ENCODE assay signal across 8 cellular contexts in the genomic region with DNA sequence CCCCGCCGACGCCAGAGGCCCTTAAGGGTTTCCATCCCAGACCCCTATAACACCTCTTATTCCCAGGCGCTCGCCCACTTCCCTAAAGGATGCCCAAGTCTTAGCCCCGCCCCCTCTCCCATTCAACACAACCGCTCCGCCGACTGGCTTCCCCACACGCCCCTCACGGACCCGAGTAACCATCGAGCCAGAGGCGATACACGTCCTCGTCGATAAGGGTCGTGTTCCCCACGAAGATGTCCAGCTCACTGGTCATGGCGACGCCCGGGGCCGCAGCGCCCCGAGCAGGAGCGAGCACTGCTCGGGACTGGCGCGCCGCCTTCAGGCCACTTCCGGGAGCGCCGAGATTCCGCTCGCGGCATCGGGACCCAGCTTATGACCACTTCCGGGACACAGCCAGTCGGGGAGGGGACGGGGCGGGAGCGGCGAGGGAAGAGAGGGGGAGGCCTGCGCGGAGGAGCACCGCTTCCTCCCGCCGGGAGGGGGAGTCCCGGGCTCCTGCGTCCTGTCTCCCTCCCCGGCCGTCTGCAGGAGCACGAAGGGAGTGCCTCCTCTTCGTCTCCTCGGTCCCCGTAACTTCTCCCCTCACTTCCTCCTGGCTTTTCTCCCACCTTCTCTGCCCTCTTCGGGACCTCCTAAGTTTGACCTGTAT. TPM values are rescaled to one million over a fixed set of nuclear protein-coding genes. Genes with fewer than 3 reads are reported as not detected.
DNase-seq lines count a peak whose midpoint lies in the region; TF ChIP-seq lines count a peak whose summit lies in the region.

Gene FIBP (minus strand): TSS at position 309 of the 652 bp plus-strand sequence. CDS start 53 bp downstream, at position 256.

- H3K9me3 ChIP-seq in SK-N-SH: no peaks in the 10 kb centered on the region
- no peaks in the 10 kb centered on the region for H3K9me3 ChIP-seq in suprapubic skin

- peaks cover 62% of the 10 kb centered on the region for H3F3A ChIP-seq in SK-N-SH (replicated peaks; ENCODE audit: insufficient read depth)

- peak; percentile 98 for DNase-seq in G401 (ENCODE audit: low spot score)
- peak; percentile 93 for DNase-seq in HEK293T (ENCODE audit: extremely low spot score)
- peak; percentile 98 for DNase-seq in NCI-H1092 (lab: John Stamatoyannopoulos, UW)
- peak; percentile 97 for DNase-seq in SK-N-SH
- peak; percentile 96 for DNase-seq in activated naive CD4-positive, alpha-beta T cell treated with anti-CD3 and anti-CD28 coated beads, Interleukin-2, amount 50 U/mL, for 16 hours
- DNase-seq in globus pallidus (ENCODE audit: low spot score): peak; percentile 98
- DNase-seq in occipital lobe (lab: John Stamatoyannopoulos, UW): peak; percentile 96
- peak; percentile 99 for DNase-seq in suprapubic skin (ENCODE audit: low spot score in 2 of 2)

- H3K4me1 ChIP-seq in SK-N-SH (ENCODE audit: control insufficient read depth in 1 of 2, insufficient read depth in 2 of 2, low read depth in 1 of 2, low read length in 1 of 2): peaks cover 41 to 52% of the 10 kb centered on the region in 2 experiments
- H3K4me1 ChIP-seq in suprapubic skin: peaks cover 55% of the 10 kb centered on the region

- peak; percentile 24 for TF ChIP-seq RAD21 in SK-N-SH (IDR thresholded peaks at IDR 0.05; ENCODE audit: low read length)

- H3K9me2 ChIP-seq in SK-N-SH: no peaks in the 10 kb centered on the region

- peaks cover 25% of the 10 kb centered on the region for H4K20me1 ChIP-seq in SK-N-SH (ENCODE audit: insufficient read depth)

- in situ Hi-C loops in G401 (cut with HindIII; ENCODE audit: low sequenced_read_pairs): no loop called here

- H3K27me3 ChIP-seq in SK-N-SH (ENCODE audit: insufficient read depth) (no peaks in the 10 kb centered on the region), suprapubic skin (no peaks in the 10 kb centered on the region)

- H2AFZ ChIP-seq in SK-N-SH (ENCODE audit: low read depth): peak within 1 kb of the TSS; percentile 82

- peak within 1 kb of the TSS; percentile 94 to 99 for H3K27ac ChIP-seq in SK-N-SH (ENCODE audit: low read depth in 2 of 2, low read length in 1 of 2)
- H3K27ac ChIP-seq in suprapubic skin: peak within 1 kb of the TSS; percentile 95

- POLR2A ChIA-PET in HEK293T (lab: Yijun Ruan, JAX) (interaction anchor here (0.6 to 12.4 kb wide), 27 partner anchors 8 to 329 kb away, joined by 3 to 289 read pairs (median 5); partner anchors contain the start of genes BANF1, CFL1, EFEMP2 and EIF1AD), SK-N-SH (lab: Yijun Ruan, JAX) (interaction anchor here (0.7 to 3.8 kb wide), 10 partner anchors 9 to 176 kb away, joined by 3 to 46 read pairs (median 4); partner anchors contain the start of genes BANF1, CFL1, EIF1AD and KAT5)

- peaks cover 60% of the 10 kb centered on the region for H3K79me2 ChIP-seq in SK-N-SH (ENCODE audit: insufficient read depth)

- H3K36me3 ChIP-seq in SK-N-SH (replicated peaks in 1 of 2; ENCODE audit: control insufficient read depth in 1 of 2, insufficient read depth in 2 of 2, low read length in 1 of 2): peaks cover 34 to 42% of the 10 kb centered on the region in 2 experiments
- peaks cover 20% of the 10 kb centered on the region for H3K36me3 ChIP-seq in suprapubic skin

- TF ChIP-seq EP300 in SK-N-SH (IDR thresholded peaks at IDR 0.05; ENCODE audit: borderline replicate concordance in 1 of 2, low read depth in 1 of 2, low read length in 1 of 2) (no peak), suprapubic skin (IDR thresholded peaks at IDR 0.05) (no peak)

- CTCF ChIA-PET in HEK293T (lab: Yijun Ruan, JAX): interaction anchor here (0.6 to 5.4 kb wide), 26 partner anchors 8 to 396 kb away, joined by 3 to 59 read pairs (median 4); partner anchors contain the start of genes FOSL1 and MUS81
- CTCF ChIA-PET in SK-N-SH (lab: Yijun Ruan, JAX): interaction anchor here (0.7 to 15.2 kb wide), 38 partner anchors 9 to 464 kb away, joined by 3 to 374 read pairs (median 6); partner anchors contain the start of genes C11orf68, CFL1, CTSW and DRAP1

- peak within 1 kb of the TSS; percentile 56 to 82 for H3K4me3 ChIP-seq in SK-N-SH (ENCODE audit: low read depth in 2 of 2, low read length in 1 of 2)
- H3K4me3 ChIP-seq in suprapubic skin: peak within 1 kb of the TSS; percentile 65

- peak within 1 kb of the TSS; percentile 73 for H3K9ac ChIP-seq in SK-N-SH

- under 1% methylated on average over 25 of the region's 57 CpGs for WGBS in SK-N-SH (ENCODE audit: low lambda C conversion rate)
- WGBS in suprapubic skin: 0% methylated on average over 26 of the region's 57 CpGs

- peak in 1 of 2 donors; percentile 49 for TF ChIP-seq POLR2A in suprapubic skin (IDR thresholded peaks at IDR 0.05)

- peak within 1 kb of the TSS; percentile 98 for H3K4me2 ChIP-seq in SK-N-SH

- TF ChIP-seq CTCF in SK-N-SH (IDR thresholded peaks at IDR 0.05) (peak; percentile 68), suprapubic skin (IDR thresholded peaks at IDR 0.05) (peak; percentile 75 to 95)

TF ChIP-seq in HEK293T, 16 proteins besides CTCF, POLR2A, EP300 and RAD21:
- TF ChIP-seq FOXK2 (IDR thresholded peaks at IDR 0.05) (no peak), TARDBP (IDR thresholded peaks at IDR 0.05) (no peak), FOXA1 (IDR thresholded peaks at IDR 0.05) (no peak), HDGF (IDR thresholded peaks at IDR 0.05; ENCODE audit: borderline replicate concordance) (0 out of 2 replicates have a peak, but pooled peaks have one; percentile 47), SUZ12 (IDR thresholded peaks at IDR 0.05) (no peak), SP1 (IDR thresholded peaks at IDR 0.05) (no peak), FOXM1 (IDR thresholded peaks at IDR 0.05; ENCODE audit: borderline replicate concordance) (no peak), BHLHE40 (IDR thresholded peaks at IDR 0.05; ENCODE audit: borderline replicate concordance) (no peak), CTBP1 (IDR thresholded peaks at IDR 0.05; ENCODE audit: borderline replicate concordance) (no peak; the same call in 1 of the 2 replicates), ELF4 (IDR thresholded peaks at IDR 0.05) (peak; percentile 89), LEF1 (IDR thresholded peaks at IDR 0.05; ENCODE audit: borderline replicate concordance) (no peak), ARNT (IDR thresholded peaks at IDR 0.05) (no peak), L3MBTL2 (conservative IDR thresholded peaks at IDR 0.05) (peak; percentile 86), ZNF384 (IDR thresholded peaks at IDR 0.05) (no peak)
- TF ChIP-seq, protein P1, sequence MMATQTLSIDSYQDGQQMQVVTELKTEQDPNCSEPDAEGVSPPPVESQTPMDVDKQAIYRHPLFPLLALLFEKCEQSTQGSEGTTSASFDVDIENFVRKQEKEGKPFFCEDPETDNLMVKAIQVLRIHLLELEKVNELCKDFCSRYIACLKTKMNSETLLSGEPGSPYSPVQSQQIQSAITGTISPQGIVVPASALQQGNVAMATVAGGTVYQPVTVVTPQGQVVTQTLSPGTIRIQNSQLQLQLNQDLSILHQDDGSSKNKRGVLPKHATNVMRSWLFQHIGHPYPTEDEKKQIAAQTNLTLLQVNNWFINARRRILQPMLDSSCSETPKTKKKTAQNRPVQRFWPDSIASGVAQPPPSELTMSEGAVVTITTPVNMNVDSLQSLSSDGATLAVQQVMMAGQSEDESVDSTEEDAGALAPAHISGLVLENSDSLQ (IDR thresholded peaks at IDR 0.05): no peak

TF ChIP-seq in SK-N-SH, 30 proteins besides CTCF, POLR2A, EP300 and RAD21 (continues in another document):
- peak; percentile 89 for TF ChIP-seq POLR2AphosphoS5 (IDR thresholded peaks at IDR 0.05; ENCODE audit: low read depth, low read length)
- peak; percentile 45 for TF ChIP-seq MAX (IDR thresholded peaks at IDR 0.05; ENCODE audit: low read depth)
- TF ChIP-seq YY1 (IDR thresholded peaks at IDR 0.05; ENCODE audit: low read depth): peak; percentile 81
- TF ChIP-seq ELF1 (IDR thresholded peaks at IDR 0.05): peak; percentile 93
- TF ChIP-seq SIN3A (IDR thresholded peaks at IDR 0.05; ENCODE audit: borderline replicate concordance, low read depth, low read length): peak; percentile 88; the same call in 1 of the 2 replicates
- peak; percentile 16; the same call in 1 of the 2 replicates for TF ChIP-seq REST (IDR thresholded peaks at IDR 0.05; ENCODE audit: low read depth, low read length)
- TF ChIP-seq CHD2 (IDR thresholded peaks at IDR 0.05; ENCODE audit: low read length, partially characterized antibody): peak; percentile 53
- no peak for TF ChIP-seq SMC3 (IDR thresholded peaks at IDR 0.05; ENCODE audit: low read depth, low read length)
- peak; percentile 92 for TF ChIP-seq GABPA (IDR thresholded peaks at IDR 0.05; ENCODE audit: low read depth)
- no peak; the same call in 1 of the 2 replicates for TF ChIP-seq NFIC (IDR thresholded peaks at IDR 0.05; ENCODE audit: borderline replicate concordance)

RNA-seq across cellular contexts. Expression of gene FIBP, which starts in this region (rescaled TPM):
- total RNA-seq in G401 (2014; rRNA removed; shearing (Covaris generic)): 79.3 and 89.3 TPM in 2 replicates
- 159 and 190 TPM in 2 replicates for polyA plus RNA-seq in SK-N-SH (2012; rRNA removed)
- polyA plus RNA-seq in SK-N-SH (2012; cell fraction: cytosol; rRNA removed): 120 and 135 TPM in 2 replicates
- polyA plus RNA-seq in SK-N-SH (2012; cell fraction: nucleus; rRNA removed): 194 and 217 TPM in 2 replicates
- 107 TPM for total RNA-seq in occipital lobe
- total RNA-seq in suprapubic skin: 10 to 100 TPM; 46.9 to 89.3 (median 74.6) TPM

Comparison
In these comparisons a context has a peak if more than half of its experiments do, and no peak if none do; other contexts are left out.
1. Peak in every context shown above with its lines: DNase-seq, H3K4me3 ChIP-seq and H3K27ac ChIP-seq.